ENCODE assay signal across 16 cellular contexts in genomic region chr6:84050408-84050807, GRCh38. TPM values are rescaled to one million over a fixed set of nuclear protein-coding genes. Genes with fewer than 3 reads are reported as not detected.
"Had no signal": no experiment of that assay in that cellular context is flagged by ENCODE, and none has a peak within 500 bp of the region (broad histone marks: within the 10 kb centered on the region; RNA-seq: fewer than 3 reads in every experiment).

No MANE protein-coding gene starts in this region.

- H3K27me3 ChIP-seq: left lung, neutrophil, tibial nerve had no signal

- H3K9me3 Mint-ChIP-seq: activated naive CD4-positive, alpha-beta T cell treated with anti-CD3 and anti-CD28 coated beads for 36 hours had no signal

- ATAC-seq: activated CD4-positive, CD25-positive, alpha-beta regulatory T cell treated with anti-CD3 and anti-CD28 coated beads, Interleukin-2, amount 50 U/mL, for 24 hours; left lung; T-helper 17 cell had no signal

- H3K9me3 ChIP-seq: esophagus squamous epithelium, left lung, neutrophil, tibial nerve had no signal

- H3K4me3 Mint-ChIP-seq: activated naive CD4-positive, alpha-beta T cell treated with anti-CD3 and anti-CD28 coated beads for 36 hours; T-helper 17 cell had no signal

- H3K36me3 ChIP-seq: esophagus squamous epithelium, left lung, neutrophil, tibial nerve had no signal

- H3K4me1 ChIP-seq: left lung had no signal

- H3K4me1 Mint-ChIP-seq: T-helper 17 cell had no signal

- H3K4me3 ChIP-seq: esophagus squamous epithelium, left lung, tibial nerve had no signal

- H3K27ac ChIP-seq: esophagus squamous epithelium, left lung, neutrophil had no signal

- DNase-seq: activated naive CD4-positive, alpha-beta T cell treated with anti-CD3 and anti-CD28 coated beads for 36 hours; caudate nucleus; esophagus squamous epithelium; kidney; left lung; mammary epithelial cell; posterior cingulate gyrus; retina; stimulated activated CD4-positive, alpha-beta T cell treated with anti-CD3 and anti-CD28 coated beads, Interleukin-15, amount 100 ng/mL, for 24 hours; stimulated activated CD4-positive, alpha-beta T cell treated with anti-CD3 and anti-CD28 coated beads, Interleukin-4, amount 100 ng/mL, for 1 hour; stimulated activated naive CD4-positive, alpha-beta T cell; T-helper 17 cell had no signal

- H3K27ac Mint-ChIP-seq: activated naive CD4-positive, alpha-beta T cell treated with anti-CD3 and anti-CD28 coated beads for 36 hours; T-helper 17 cell had no signal

RNA-seq across cellular contexts. Expression of gene MRAP2, which starts 16.8 kb away (rescaled TPM):
- total RNA-seq: activated CD8-positive, alpha-beta memory T cell treated with anti-CD3 and anti-CD28 coated beads for 36 hours; activated naive CD4-positive, alpha-beta T cell treated with anti-CD3 and anti-CD28 coated beads for 36 hours; T-helper 17 cell had no signal
